Comparison of ENCODE assay signal across 8 cellular contexts in genomic region chr6:148342146-148343027, GRCh38. TPM values are rescaled to one million over a fixed set of nuclear protein-coding genes. Genes with fewer than 3 reads are reported as not detected.
DNase-seq lines count a peak whose midpoint lies in the region; ATAC-seq and TF ChIP-seq lines count a peak whose summit lies in the region.

SASH1 (plus strand) TSS chr6:148342838; CDS start chr6:148343068, 230 bp downstream.

- H3K4ac ChIP-seq in IMR-90 (ENCODE audit: low read depth, low read length), result peak within 1 kb of the TSS; percentile 95

- BruUV-seq in IMR-90 (replicated peaks; lab: Mats Ljungman, UMichigan), result no TSS peak

- no peaks in the 10 kb centered on the region for H4K20me1 ChIP-seq in IMR-90 (ENCODE audit: insufficient read depth, low read length)

- peak within 1 kb of the TSS; percentile 85 for H3K14ac ChIP-seq in IMR-90 (replicated peaks; ENCODE audit: low read depth, low read length)

- WGBS in IMR-90 (ENCODE audit: extremely low coverage in 2 of 2, insufficient read length in 1 of 2), 2 experiments, result 1% methylated on average over 54 of the region's 69 CpGs; no CpG with 5 or more reads in 1 of the 2 experiments

- TF ChIP-seq CTCF in IMR-90 (conservative IDR thresholded peaks at IDR 0.05; ENCODE audit: low read depth, low read length) (no peak), gastrocnemius medialis (IDR thresholded peaks at IDR 0.05 in 4 of 5, conservative IDR thresholded peaks at IDR 0.05 in 1 of 5) (no peak)

- H2BK15ac ChIP-seq in IMR-90 (ENCODE audit: low read depth, low read length), result peak within 1 kb of the TSS; percentile 93; the same call in 2 of the 3 replicates

- H3K56ac ChIP-seq in IMR-90 (ENCODE audit: extremely low read depth, insufficient read depth, low read length), result peak within 1 kb of the TSS; percentile 97

- H2BK5ac ChIP-seq in IMR-90 (ENCODE audit: low read depth, low read length, poor library complexity, severe bottlenecking), result peak within 1 kb of the TSS; percentile 73

- H3K36me3 Mint-ChIP-seq in immature natural killer cell, result no peaks in the 10 kb centered on the region

- CTCF ChIA-PET in IMR-90 (lab: Yijun Ruan, JAX), result interaction anchor here (0.5 kb wide), 1 partner anchor 1073 kb away, joined by 3 read pairs; no protein-coding TSS in a partner anchor

- POLR2A ChIA-PET in IMR-90 (lab: Charles Lee; ENCODE audit: unreplicated experiment), result interaction anchor here (0.5 kb wide), 1 partner anchor 124 kb away, joined by 3 read pairs; no protein-coding TSS in a partner anchor

- H3K27me3 ChIP-seq in IMR-90 (ENCODE audit: control insufficient read depth, insufficient read depth, low read length) (no peaks in the 10 kb centered on the region), gastrocnemius medialis (peaks cover 0 to 6% (median 0%) of the 10 kb centered on the region in 3 donors)

- H3K23ac ChIP-seq in IMR-90 (ENCODE audit: low read depth, low read length), result peak within 1 kb of the TSS; percentile 94

- H3K27ac Mint-ChIP-seq in immature natural killer cell, result no peak within 1 kb of the TSS

- no peaks in the 10 kb centered on the region for H3K9me3 Mint-ChIP-seq in immature natural killer cell

- H3K79me1 ChIP-seq in IMR-90 (ENCODE audit: low read depth in 1 of 2, low read length in 2 of 2), result peaks cover 20 to 58% of the 10 kb centered on the region in 2 experiments; a peak in 3 of 4 replicates

- peak; percentile 58 for ATAC-seq in GM21576 (IDR thresholded peaks at IDR 0.05; ENCODE audit: unreplicated experiment)
- peak; percentile 87 for ATAC-seq in IMR-90 (ENCODE audit: low read depth)
- peak; percentile 88 to 91 for ATAC-seq in gastrocnemius medialis

- peak within 1 kb of the TSS; percentile 47 for H3K18ac ChIP-seq in IMR-90 (ENCODE audit: low read depth, low read length)

- peak within 1 kb of the TSS; percentile 96 for H2AFZ ChIP-seq in IMR-90 (replicated peaks; ENCODE audit: low read length, poor library complexity)

- no peak for TF ChIP-seq RAD21 in IMR-90 (IDR thresholded peaks at IDR 0.05; ENCODE audit: low read length)

- H4K5ac ChIP-seq in IMR-90 (ENCODE audit: low read depth, low read length), result peak within 1 kb of the TSS; percentile 26

- peak within 1 kb of the TSS; percentile 97 for H3K4me2 ChIP-seq in IMR-90 (ENCODE audit: low read depth, low read length)

- no peaks in the 10 kb centered on the region for H3K9me1 ChIP-seq in IMR-90 (ENCODE audit: insufficient read depth, low read length)

- H3K27ac ChIP-seq in IMR-90 (ENCODE audit: insufficient read depth, low read length), result peak within 1 kb of the TSS; percentile 95
- peak within 1 kb of the TSS; percentile 79 to 84 (median 82) for H3K27ac ChIP-seq in gastrocnemius medialis

- in situ Hi-C loops in IMR-90 (cut with MboI; ENCODE audit: low sequenced_read_pairs), result no loop called here
- in situ Hi-C loops in gastrocnemius medialis (cut with MboI; ENCODE audit: low sequenced_read_pairs in 4 of 4), result no loop called here

- peak within 1 kb of the TSS; percentile 65 for H2AK5ac ChIP-seq in IMR-90 (ENCODE audit: low read depth, low read length)

- H3K4me1 Mint-ChIP-seq in immature natural killer cell, result peaks cover 6 to 7% of the 10 kb centered on the region in 2 donors

- H4K91ac ChIP-seq in IMR-90 (ENCODE audit: insufficient read depth, low read depth, low read length), result peak within 1 kb of the TSS; percentile 96

- DNase-seq in DMS53 (lab: John Stamatoyannopoulos, UW) (peak; percentile 83), IMR-90 (peak; percentile 77), SK-N-DZ (ENCODE audit: low spot score) (peak; percentile 2), cerebellum (ENCODE audit: low spot score) (peak; percentile 13), immature natural killer cell (no peak), gastrocnemius medialis (peak; percentile 35 to 43), activated gamma-delta T cell treated with Interleukin-2 at 50 U/mL for 16 hours (no peak)

- peak within 1 kb of the TSS; percentile 97 for H2BK20ac ChIP-seq in IMR-90 (ENCODE audit: low read depth, low read length)

- H3K27me3 Mint-ChIP-seq in immature natural killer cell (ENCODE audit: low read depth in 3 of 3), result peaks cover 9 to 17% (median 9%) of the 10 kb centered on the region in 3 donors

- TF ChIP-seq POLR2A in IMR-90 (IDR thresholded peaks at IDR 0.05; ENCODE audit: low read depth, low read length) (no peak), gastrocnemius medialis (IDR thresholded peaks at IDR 0.05) (peak; percentile 44 to 67)

- H4K8ac ChIP-seq in IMR-90 (ENCODE audit: low read depth in 2 of 2, low read length in 2 of 2), result peak within 1 kb of the TSS; percentile 92 to 95

- dilution Hi-C loops in IMR-90 (cut with HindIII; ENCODE audit: low sequenced_read_pairs, unreplicated experiment), result no loop called here

- intact Hi-C loops in IMR-90 (cut with micrococcal nuclease) (loop anchor here (5.0 kb wide), 2 partner anchors 70 to 165 kb away; no protein-coding TSS in a partner anchor), gastrocnemius medialis (cut with DNase I; ENCODE audit: low total_unique reads) (loop anchor here (5.0 kb wide), 2 partner anchors 120 to 170 kb away; no protein-coding TSS in a partner anchor)

- peak within 1 kb of the TSS; percentile 97 for H2BK120ac ChIP-seq in IMR-90 (ENCODE audit: low read depth, low read length)

- peak within 1 kb of the TSS; percentile 93 for H3K9ac ChIP-seq in IMR-90 (ENCODE audit: low read depth, low read length)

- peaks cover 4% of the 10 kb centered on the region; the same call in 1 of the 2 replicates for H3K4me1 ChIP-seq in IMR-90 (ENCODE audit: control insufficient read depth, insufficient read depth, low read length)
- H3K4me1 ChIP-seq in gastrocnemius medialis, result peaks cover 4 to 7% of the 10 kb centered on the region in 2 donors

- peak within 1 kb of the TSS; percentile 95 for H2AK9ac ChIP-seq in IMR-90 (replicated peaks; ENCODE audit: low read depth, low read length, poor library complexity)

- no peaks in the 10 kb centered on the region for H3K36me3 ChIP-seq in IMR-90 (ENCODE audit: control insufficient read depth, insufficient read depth, low read length)
- no peaks in the 10 kb centered on the region for H3K36me3 ChIP-seq in gastrocnemius medialis

- peak within 1 kb of the TSS; percentile 62 for H3K4me3 ChIP-seq in IMR-90 (ENCODE audit: insufficient read depth, low read depth, low read length)
- peak within 1 kb of the TSS; percentile 65 to 67 (median 66) for H3K4me3 ChIP-seq in gastrocnemius medialis

- no peaks in the 10 kb centered on the region for H3K9me3 ChIP-seq in IMR-90 (ENCODE audit: control insufficient read depth, insufficient read depth, low read length)
- no peaks in the 10 kb centered on the region for H3K9me3 ChIP-seq in gastrocnemius medialis

- peak within 1 kb of the TSS in 4 of 5 donors; percentile 48 to 78 (median 67) for H3K4me3 Mint-ChIP-seq in immature natural killer cell

TF ChIP-seq in IMR-90, 13 proteins besides CTCF, POLR2A, EP300 and RAD21:
- TF ChIP-seq MAFK (IDR thresholded peaks at IDR 0.05; ENCODE audit: low read depth, low read length) (no peak), MXI1 (IDR thresholded peaks at IDR 0.05; ENCODE audit: borderline replicate concordance, low read depth, low read length) (peak; percentile 44; the same call in 1 of the 2 replicates), NFE2L2 (IDR thresholded peaks at IDR 0.05; ENCODE audit: low read depth, low read length) (no peak), RCOR1 (IDR thresholded peaks at IDR 0.05; ENCODE audit: insufficient replicate concordance, low read length) (no peak), BHLHE40 (IDR thresholded peaks at IDR 0.05; ENCODE audit: low read depth, low read length) (peak; percentile 93), CEBPB (IDR thresholded peaks at IDR 0.05; ENCODE audit: low read depth, low read length) (peak; percentile 40; the same call in 1 of the 2 replicates), USF2 (IDR thresholded peaks at IDR 0.05; ENCODE audit: low read depth, low read length) (peak; percentile 68), MAZ (IDR thresholded peaks at IDR 0.05; ENCODE audit: borderline replicate concordance, low read depth, low read length) (no peak), FOS (IDR thresholded peaks at IDR 0.05; ENCODE audit: low read depth, low read length) (no peak)

RNA-seq across cellular contexts. Expression of gene SASH1, which starts in this region (rescaled TPM):
- 16.5 and 20.3 TPM in 2 replicates for total RNA-seq in IMR-90 (2012; rRNA removed)
- polyA plus RNA-seq in IMR-90 (2012; rRNA removed), result 11.6 and 11.7 TPM in 2 replicates
- 6.7 and 8.2 TPM in 2 replicates for polyA plus RNA-seq in IMR-90 (2012; cell fraction: cytosol; rRNA removed)
- polyA plus RNA-seq in IMR-90 (2012; cell fraction: nucleus; rRNA removed; ENCODE audit: low replicate concordance), result 13.3 and 28.8 TPM in 2 replicates
- 0.10 and 0.36 TPM in 2 replicates for polyA plus RNA-seq in SK-N-DZ (2014; cell fraction: cytosol; rRNA removed)
- polyA plus RNA-seq in SK-N-DZ (2014; cell fraction: nucleus; rRNA removed), result 0.03 TPM in 1 of 2 replicates, not detected in the other
- 34.3 TPM for total RNA-seq in cerebellum
- not detected for polyA plus RNA-seq in immature natural killer cell
- 10 to 100 TPM; 28.2 to 42.4 (median 35.4) TPM for total RNA-seq in gastrocnemius medialis

Comparison
In these comparisons a context has a peak if more than half of its experiments do, and no peak if none do; other contexts are left out.
1. RNA of gene SASH1 (polyA plus RNA-seq): 6.7 to 28.8 TPM in IMR-90; not detected in immature natural killer cell; every median in the first group is over 4 times any median in the second.
2. DNase-seq: peak in DMS53 (single experiment), IMR-90 (single experiment), SK-N-DZ (single experiment), cerebellum (single experiment) and gastrocnemius medialis (2 of 2); none in immature natural killer cell (0 of 3) and activated gamma-delta T cell treated with Interleukin-2 at 50 U/mL for 16 hours (single experiment).
3. Peak in every context shown above with its lines, with median percentiles within 50 percentile points of each other: ATAC-seq.